10 cellular contexts compared by ENCODE assay signal in the genomic region with DNA sequence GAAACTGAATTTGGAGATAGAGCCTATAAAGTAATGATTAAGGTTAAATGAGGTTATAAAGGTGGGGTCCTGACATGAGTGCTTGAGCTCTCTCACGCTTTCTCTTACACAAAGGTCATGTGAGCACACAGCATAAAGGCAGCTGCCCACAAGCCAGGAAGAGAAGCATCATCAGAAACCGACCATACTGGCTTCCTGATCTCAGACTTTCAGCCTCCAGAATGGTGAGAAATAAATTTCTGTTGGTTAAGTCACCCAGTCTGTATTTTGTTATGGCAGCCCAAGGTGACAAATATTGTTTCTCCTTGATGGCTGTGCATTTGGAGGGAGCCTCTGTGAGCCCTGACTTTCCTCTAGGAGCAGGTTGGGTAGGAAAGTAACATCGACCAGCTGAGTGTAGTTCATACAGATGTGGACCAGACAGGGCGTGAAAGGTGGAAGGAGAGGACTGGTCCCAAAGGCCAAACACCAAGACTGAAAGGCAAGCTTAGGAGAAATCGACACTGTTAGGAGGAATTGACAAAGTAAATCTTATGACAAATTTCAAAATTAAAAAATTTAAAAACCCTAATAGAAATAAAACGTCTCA.
A peak's percentile ranks its signal among the peaks of the same experiment; 100 is the strongest.
DNase-seq lines count a peak whose midpoint lies in the region; ATAC-seq and TF ChIP-seq lines count a peak whose summit lies in the region.
"Had no signal": no experiment of that assay in that cellular context is flagged by ENCODE, and none has a peak within 500 bp of the region (broad histone marks: within the 10 kb centered on the region; RNA-seq: fewer than 3 reads in every experiment).

No MANE protein-coding gene starts in this region.

- POLR2A ChIA-PET in activated naive CD8-positive, alpha-beta T cell treated with anti-CD3 and anti-CD28 coated beads, Interleukin-2, amount 10 ng/mL, durations not matched to agents 7 days and 5 days (lab: Charles Lee): interaction anchor here (0.5 to 3.7 kb wide), 16 partner anchors 11 to 201 kb away, joined by 3 to 40 read pairs (median 4); partner anchors contain the start of gene SLC38A1

- H3K4me3 Mint-ChIP-seq in activated naive CD8-positive, alpha-beta T cell treated with anti-CD3 and anti-CD28 coated beads, Interleukin-2, amount 10 ng/mL, durations not matched to agents 7 days and 5 days: peak overlapping the region; percentile 84

- no peaks in the 10 kb centered on the region for H3K36me3 ChIP-seq in mammary epithelial cell (ENCODE audit: insufficient read depth, low read length)

- H3K9me3 Mint-ChIP-seq in activated naive CD8-positive, alpha-beta T cell treated with anti-CD3 and anti-CD28 coated beads, Interleukin-2, amount 10 ng/mL, durations not matched to agents 7 days and 5 days: peaks cover 3% of the 10 kb centered on the region

- no peaks in the 10 kb centered on the region for H3K79me2 ChIP-seq in mammary epithelial cell (ENCODE audit: insufficient read depth, low read length)

- TF ChIP-seq CTCF in mammary epithelial cell (conservative IDR thresholded peaks at IDR 0.05 in 1 of 2, IDR thresholded peaks at IDR 0.05 in 1 of 2; ENCODE audit: extremely low read depth in 1 of 2, insufficient read depth in 1 of 2, low read depth in 1 of 2, low read length in 2 of 2): no peak

- no peak overlapping the region for H3K27ac ChIP-seq in mammary epithelial cell (ENCODE audit: insufficient read depth, low read depth, low read length)

- in situ Hi-C loops in mammary epithelial cell (cut with MboI; ENCODE audit: low sequenced_read_pairs in 2 of 2): no loop called here

- dilution Hi-C loops in mammary epithelial cell (cut with HindIII; ENCODE audit: low sequenced_read_pairs): loop anchor here (5.0 kb wide), 2 partner anchors 38 to 103 kb away; no protein-coding TSS in a partner anchor

- no peaks in the 10 kb centered on the region for H3K9me3 ChIP-seq in mammary epithelial cell (replicated peaks; ENCODE audit: insufficient read depth, low read length)

- intact Hi-C loops in mammary epithelial cell (cut with micrococcal nuclease): no loop called here

- BruUV-seq in mammary epithelial cell (replicated peaks; lab: Mats Ljungman, UMichigan): no TSS peak

- H3K4me2 ChIP-seq in mammary epithelial cell (ENCODE audit: insufficient read depth, low read depth, low read length): no peak overlapping the region
- H3K4me2 ChIP-seq: smooth muscle cell had no signal

- H3K36me3 Mint-ChIP-seq in activated naive CD8-positive, alpha-beta T cell treated with anti-CD3 and anti-CD28 coated beads, Interleukin-2, amount 10 ng/mL, durations not matched to agents 7 days and 5 days: peaks cover 17% of the 10 kb centered on the region

- H3K4me1 Mint-ChIP-seq in activated naive CD8-positive, alpha-beta T cell treated with anti-CD3 and anti-CD28 coated beads, Interleukin-2, amount 10 ng/mL, durations not matched to agents 7 days and 5 days: peaks cover 32% of the 10 kb centered on the region

- ATAC-seq in GM18909 (IDR thresholded peaks at IDR 0.05; ENCODE audit: poor library complexity, unreplicated experiment): peak; percentile 77
- peak; percentile 54 for ATAC-seq in HG03432 (IDR thresholded peaks at IDR 0.05; ENCODE audit: unreplicated experiment)
- ATAC-seq in activated naive CD8-positive, alpha-beta T cell treated with anti-CD3 and anti-CD28 coated beads, Interleukin-2, amount 10 ng/mL, durations not matched to agents 7 days and 5 days (ENCODE audit: low read depth): peak; percentile 99
- ATAC-seq in GM18867 (IDR thresholded peaks at IDR 0.05; ENCODE audit: unreplicated experiment): no peak

- no peaks in the 10 kb centered on the region for H3K27me3 Mint-ChIP-seq in activated naive CD8-positive, alpha-beta T cell treated with anti-CD3 and anti-CD28 coated beads, Interleukin-2, amount 10 ng/mL, durations not matched to agents 7 days and 5 days

- H3K27ac Mint-ChIP-seq in activated naive CD8-positive, alpha-beta T cell treated with anti-CD3 and anti-CD28 coated beads, Interleukin-2, amount 10 ng/mL, durations not matched to agents 7 days and 5 days: peak overlapping the region; percentile 94

- H3K4me1 ChIP-seq in mammary epithelial cell (ENCODE audit: insufficient read depth, low read length): peaks cover 38% of the 10 kb centered on the region

- no peak overlapping the region for H3K4me3 ChIP-seq in mammary epithelial cell (replicated peaks in 1 of 3; ENCODE audit: insufficient read depth in 1 of 3, low read depth in 2 of 3, low read length in 3 of 3)
- H3K4me3 ChIP-seq: smooth muscle cell had no signal

- WGBS in mammary epithelial cell (ENCODE audit: low coverage, missing lambda C conversion rate): 92% methylated on average over 6 of the region's 6 CpGs

- H4K20me1 ChIP-seq in mammary epithelial cell (ENCODE audit: insufficient read depth, low read length): no peaks in the 10 kb centered on the region

- no peak overlapping the region for H2AFZ ChIP-seq in mammary epithelial cell (ENCODE audit: low read depth, low read length)

- no peaks in the 10 kb centered on the region for H3K27me3 ChIP-seq in mammary epithelial cell (ENCODE audit: insufficient read depth, low read length)

- DNase-seq in CD1c-positive myeloid dendritic cell (ENCODE audit: extremely low spot score): peak; percentile 24
- peak; percentile 34 for DNase-seq in activated naive CD8-positive, alpha-beta T cell treated with anti-CD3 and anti-CD28 coated beads, Interleukin-2, amount 10 ng/mL, durations not matched to agents 7 days and 5 days
- no peak for DNase-seq in SHP77 treated with DMSO at 0.1 percent for 48 hours (lab: John Stamatoyannopoulos, UW)
- DNase-seq in NCI-H1417 (lab: John Stamatoyannopoulos, UW): no peak
- no peak for DNase-seq in mammary epithelial cell
- DNase-seq: islet precursor cell had no signal

- H3K9ac ChIP-seq in mammary epithelial cell (ENCODE audit: insufficient read depth, low read length): no peak overlapping the region

- CTCF ChIA-PET in mammary epithelial cell (lab: Charles Lee; ENCODE audit: low non-redundant PET): interaction anchor here (0.7 kb wide), 1 partner anchor 191 kb away, joined by 3 read pairs; no protein-coding TSS in a partner anchor

Comparison
In these comparisons a context has a peak if more than half of its experiments do, and no peak if none do; other contexts are left out.
1. DNase-seq: peak in CD1c-positive myeloid dendritic cell (single experiment) and activated naive CD8-positive, alpha-beta T cell treated with anti-CD3 and anti-CD28 coated beads, Interleukin-2, amount 10 ng/mL, durations not matched to agents 7 days and 5 days (single experiment); none in SHP77 treated with DMSO at 0.1 percent for 48 hours (single experiment), NCI-H1417 (0 of 3) and mammary epithelial cell (single experiment).